Comparison of ENCODE assay signal across 13 cellular contexts in the genomic region with DNA sequence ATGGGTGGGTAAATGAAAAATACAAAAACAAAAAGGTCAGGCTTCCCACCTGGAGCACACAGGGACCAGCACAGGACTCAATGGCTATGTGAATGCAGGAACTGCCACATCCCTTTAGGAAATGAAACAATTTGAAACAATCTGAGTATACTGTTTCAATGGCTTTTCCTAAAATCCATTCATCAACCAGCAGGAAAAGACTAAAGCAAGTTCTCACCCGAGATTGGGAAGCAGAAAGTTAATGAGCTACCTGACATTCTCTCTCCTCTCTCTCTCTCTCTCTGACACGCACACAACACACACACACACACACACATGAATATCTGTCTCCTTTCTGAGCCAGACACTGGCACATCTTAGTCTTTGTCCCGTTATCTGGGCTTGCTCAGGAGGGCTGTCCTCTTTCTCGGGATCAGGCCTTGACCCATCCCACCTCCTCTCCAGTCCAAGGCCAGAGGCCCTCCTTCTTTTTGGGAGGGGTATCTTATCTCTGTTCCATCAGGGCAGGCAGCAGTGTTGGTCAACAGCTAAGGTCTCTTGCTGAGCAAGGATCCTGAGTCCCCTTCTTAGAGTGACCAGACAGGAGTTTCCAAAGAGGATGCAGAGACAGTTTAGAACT. TPM values are rescaled to one million over a fixed set of nuclear protein-coding genes. Genes with fewer than 3 reads are reported as not detected.
A peak's percentile ranks its signal among the peaks of the same experiment; 100 is the strongest.
DNase-seq lines count a peak whose midpoint lies in the region; ATAC-seq and TF ChIP-seq lines count a peak whose summit lies in the region.
"Had no signal": no experiment of that assay in that cellular context is flagged by ENCODE, and none has a peak within 500 bp of the region (broad histone marks: within the 10 kb centered on the region; RNA-seq: fewer than 3 reads in every experiment).

No MANE protein-coding gene starts in this region.

- H3K4me1 Mint-ChIP-seq in WTC11: peaks cover 55% of the 10 kb centered on the region
- H3K4me1 Mint-ChIP-seq in osteocyte (ENCODE audit: unreplicated experiment): peaks cover 34% of the 10 kb centered on the region
- H3K4me1 Mint-ChIP-seq in type B pancreatic cell (ENCODE audit: unreplicated experiment): peaks cover 20% of the 10 kb centered on the region
- H3K4me1 Mint-ChIP-seq in mesothelial cell of epicardium: peaks cover 25% of the 10 kb centered on the region

- no peak overlapping the region for H3K4me3 ChIP-seq in gastroesophageal sphincter
- no peak overlapping the region for H3K4me3 ChIP-seq in upper lobe of left lung

- H3K27ac Mint-ChIP-seq in WTC11 (peak overlapping the region; percentile 93), osteocyte (ENCODE audit: unreplicated experiment) (peak overlapping the region; percentile 95), type B pancreatic cell (no peak overlapping the region), mesothelial cell of epicardium (no peak overlapping the region)

- TF ChIP-seq EP300 in gastroesophageal sphincter (IDR thresholded peaks at IDR 0.05) (no peak), upper lobe of left lung (IDR thresholded peaks at IDR 0.05) (no peak)

- ATAC-seq in WTC11 (no peak), gastroesophageal sphincter (no peak), upper lobe of left lung (ENCODE audit: low FRiP score in 2 of 2) (no peak)

- TF ChIP-seq CTCF in WTC11 (IDR thresholded peaks at IDR 0.05) (no peak), gastroesophageal sphincter (IDR thresholded peaks at IDR 0.05) (no peak), osteocyte (IDR thresholded peaks at IDR 0.05) (no peak), upper lobe of left lung (IDR thresholded peaks at IDR 0.05) (no peak), type B pancreatic cell (conservative IDR thresholded peaks at IDR 0.05) (no peak), mesothelial cell of epicardium (IDR thresholded peaks at IDR 0.05; ENCODE audit: unreplicated experiment) (no peak)

- DNase-seq in WTC11 (ENCODE audit: low spot score) (no peak), osteocyte (ENCODE audit: extremely low spot score, unreplicated experiment) (no peak), upper lobe of left lung (no peak), NCI-H2107 treated with DMSO at 0.1 percent for 48 hours (lab: John Stamatoyannopoulos, UW; ENCODE audit: unreplicated experiment) (no peak), type B pancreatic cell (ENCODE audit: extremely low spot score, unreplicated experiment) (no peak), mesothelial cell of epicardium (ENCODE audit: low spot score in 2 of 2, unreplicated experiment in 2 of 2) (no peak)
- DNase-seq: COR-L47, NCI-H1048, NCI-H524 treated with DMSO at 0.1 percent for 48 hours, SHP77 had no signal

- CTCF ChIA-PET in WTC11 (lab: Charles Lee): interaction anchor here (1.3 to 4.1 kb wide), 5 partner anchors 13 to 103 kb away, joined by 3 to 36 read pairs (median 24); a partner anchor contains a TSS

- peaks cover 19 to 40% (median 20%) of the 10 kb centered on the region in 3 donors for H3K4me1 ChIP-seq in gastroesophageal sphincter
- peaks cover 41 to 53% (median 46%) of the 10 kb centered on the region in 4 donors for H3K4me1 ChIP-seq in upper lobe of left lung

- H3K36me3 ChIP-seq in gastroesophageal sphincter: no peaks in the 10 kb centered on the region
- H3K36me3 ChIP-seq in upper lobe of left lung: no peaks in the 10 kb centered on the region

- no peaks in the 10 kb centered on the region for H3K9me3 ChIP-seq in gastroesophageal sphincter
- H3K9me3 ChIP-seq in upper lobe of left lung: no peaks in the 10 kb centered on the region

- H3K27ac ChIP-seq in gastroesophageal sphincter: peak overlapping the region; percentile 75 to 93 (median 87)
- peak overlapping the region; percentile 77 to 87 (median 82) for H3K27ac ChIP-seq in upper lobe of left lung

- POLR2A ChIA-PET in WTC11 (lab: Charles Lee): no interaction called here

- TF ChIP-seq POLR2A in gastroesophageal sphincter (IDR thresholded peaks at IDR 0.05) (no peak), upper lobe of left lung (IDR thresholded peaks at IDR 0.05) (no peak)

- peaks cover 3% of the 10 kb centered on the region; the same call in 1 of the 2 replicates for H3K36me3 Mint-ChIP-seq in WTC11
- no peaks in the 10 kb centered on the region for H3K36me3 Mint-ChIP-seq in osteocyte (ENCODE audit: unreplicated experiment)
- H3K36me3 Mint-ChIP-seq in type B pancreatic cell: no peaks in the 10 kb centered on the region
- H3K36me3 Mint-ChIP-seq in mesothelial cell of epicardium: no peaks in the 10 kb centered on the region

- H3K27me3 Mint-ChIP-seq in WTC11 (ENCODE audit: low read depth) (no peaks in the 10 kb centered on the region), osteocyte (ENCODE audit: unreplicated experiment) (no peaks in the 10 kb centered on the region), type B pancreatic cell (peaks cover 6% of the 10 kb centered on the region), mesothelial cell of epicardium (ENCODE audit: low read depth) (no peaks in the 10 kb centered on the region)

- H3K9me3 Mint-ChIP-seq in WTC11 (peaks cover 4% of the 10 kb centered on the region), osteocyte (ENCODE audit: unreplicated experiment) (no peaks in the 10 kb centered on the region), type B pancreatic cell (no peaks in the 10 kb centered on the region), mesothelial cell of epicardium (no peaks in the 10 kb centered on the region)

- H3K27me3 ChIP-seq in gastroesophageal sphincter: no peaks in the 10 kb centered on the region
- H3K27me3 ChIP-seq in upper lobe of left lung: no peaks in the 10 kb centered on the region

- no peak overlapping the region for H3K4me3 Mint-ChIP-seq in WTC11
- no peak overlapping the region for H3K4me3 Mint-ChIP-seq in osteocyte (ENCODE audit: unreplicated experiment)
- H3K4me3 Mint-ChIP-seq in type B pancreatic cell: no peak overlapping the region
- H3K4me3 Mint-ChIP-seq in mesothelial cell of epicardium: no peak overlapping the region

- WGBS in gastroesophageal sphincter (ENCODE audit: low coverage in 1 of 2), 2 donors: 26 to 40% methylated on average over 4 of the region's 4 CpGs
- 52 to 70% methylated on average over 4 of the region's 4 CpGs for WGBS in upper lobe of left lung, 2 donors

TF ChIP-seq in WTC11, 78 proteins besides CTCF, POLR2A, EP300 and RAD21 (continues in another document):
- TF ChIP-seq, protein P1, sequence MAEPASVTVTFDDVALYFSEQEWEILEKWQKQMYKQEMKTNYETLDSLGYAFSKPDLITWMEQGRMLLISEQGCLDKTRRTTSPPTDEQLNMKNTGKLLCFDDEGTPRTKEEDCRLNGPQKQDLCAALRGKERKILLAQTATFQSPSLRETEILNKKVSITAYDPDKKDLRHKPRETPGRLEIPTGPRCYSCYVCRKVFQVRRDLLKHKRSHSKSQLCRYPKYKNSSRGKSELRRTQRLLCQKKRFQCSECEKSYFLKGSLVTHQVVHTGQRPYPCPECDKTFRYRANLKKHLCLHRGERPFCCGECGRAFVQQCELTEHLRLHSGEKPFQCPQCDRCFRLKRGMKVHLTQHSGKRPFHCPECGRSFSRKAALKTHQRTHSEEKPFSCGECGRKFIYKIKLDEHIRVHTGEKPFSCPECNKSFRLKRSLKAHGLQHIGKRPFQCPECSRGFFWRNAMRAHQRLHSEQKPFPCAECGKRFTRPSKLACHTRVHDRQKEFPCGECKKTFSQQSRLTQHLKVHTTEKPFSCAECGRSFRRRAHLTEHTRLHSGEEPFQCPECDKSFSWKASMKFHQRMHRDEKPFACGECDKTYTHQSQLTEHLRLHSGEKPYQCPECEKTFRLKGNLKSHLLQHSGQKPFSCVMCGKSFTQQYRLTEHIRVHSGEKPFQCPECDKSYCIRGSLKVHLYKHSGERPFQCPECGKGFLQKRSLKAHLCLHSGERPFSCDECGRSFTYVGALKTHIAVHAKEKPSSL (CRISPR knock-in tag; conservative IDR thresholded peaks at IDR 0.05): no peak
- TF ChIP-seq ZBTB21 (CRISPR knock-in tag; IDR thresholded peaks at IDR 0.05; ENCODE audit: borderline replicate concordance) (no peak), ZNF317 (CRISPR knock-in tag; IDR thresholded peaks at IDR 0.05; ENCODE audit: borderline replicate concordance, low read depth) (no peak), TCF7 (CRISPR knock-in tag; IDR thresholded peaks at IDR 0.05; ENCODE audit: low read depth) (no peak)
- TF ChIP-seq, protein P2, sequence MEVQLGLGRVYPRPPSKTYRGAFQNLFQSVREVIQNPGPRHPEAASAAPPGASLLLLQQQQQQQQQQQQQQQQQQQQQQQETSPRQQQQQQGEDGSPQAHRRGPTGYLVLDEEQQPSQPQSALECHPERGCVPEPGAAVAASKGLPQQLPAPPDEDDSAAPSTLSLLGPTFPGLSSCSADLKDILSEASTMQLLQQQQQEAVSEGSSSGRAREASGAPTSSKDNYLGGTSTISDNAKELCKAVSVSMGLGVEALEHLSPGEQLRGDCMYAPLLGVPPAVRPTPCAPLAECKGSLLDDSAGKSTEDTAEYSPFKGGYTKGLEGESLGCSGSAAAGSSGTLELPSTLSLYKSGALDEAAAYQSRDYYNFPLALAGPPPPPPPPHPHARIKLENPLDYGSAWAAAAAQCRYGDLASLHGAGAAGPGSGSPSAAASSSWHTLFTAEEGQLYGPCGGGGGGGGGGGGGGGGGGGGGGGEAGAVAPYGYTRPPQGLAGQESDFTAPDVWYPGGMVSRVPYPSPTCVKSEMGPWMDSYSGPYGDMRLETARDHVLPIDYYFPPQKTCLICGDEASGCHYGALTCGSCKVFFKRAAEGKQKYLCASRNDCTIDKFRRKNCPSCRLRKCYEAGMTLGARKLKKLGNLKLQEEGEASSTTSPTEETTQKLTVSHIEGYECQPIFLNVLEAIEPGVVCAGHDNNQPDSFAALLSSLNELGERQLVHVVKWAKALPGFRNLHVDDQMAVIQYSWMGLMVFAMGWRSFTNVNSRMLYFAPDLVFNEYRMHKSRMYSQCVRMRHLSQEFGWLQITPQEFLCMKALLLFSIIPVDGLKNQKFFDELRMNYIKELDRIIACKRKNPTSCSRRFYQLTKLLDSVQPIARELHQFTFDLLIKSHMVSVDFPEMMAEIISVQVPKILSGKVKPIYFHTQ (CRISPR knock-in tag; IDR thresholded peaks at IDR 0.05): no peak

RNA-seq across cellular contexts. Expression of a gene that starts 11.6 kb away (rescaled TPM):
- total RNA-seq in WTC11 (2021): 70.6 to 88.4 TPM (median 71.2 TPM) in 3 replicates
- total RNA-seq in gastroesophageal sphincter: 100 to 1,000 TPM; 164 to 225 (median 179) TPM
- total RNA-seq in osteocyte: 78.9 and 79.9 TPM in 2 replicates
- total RNA-seq in upper lobe of left lung: 100 to 1,000 TPM; 185 to 291 (median 242) TPM
- total RNA-seq in type B pancreatic cell (ENCODE audit: low replicate concordance): 53.8 and 73.2 TPM in 2 replicates
- total RNA-seq in mesothelial cell of epicardium: 43.6 to 47.5 TPM (median 47.2 TPM) in 3 replicates

RNA-seq across cellular contexts. Expression of a gene that starts 25.2 kb away (rescaled TPM):
- total RNA-seq in WTC11 (2021) (134 to 140 TPM (median 137 TPM) in 3 replicates), gastroesophageal sphincter (1 to 10 TPM in 3 of 4 donors, under 1 TPM in 1; 0.81 to 6.7 (median 3.2) TPM), osteocyte (3.9 and 5.2 TPM in 2 replicates), upper lobe of left lung (100 to 1,000 TPM in 2 of 6 donors, 10 to 100 TPM in 4; 44.5 to 262 (median 90.6) TPM), type B pancreatic cell (ENCODE audit: low replicate concordance) (18.4 and 21.6 TPM in 2 replicates), mesothelial cell of epicardium (10.6 to 12.7 TPM (median 11.0 TPM) in 3 replicates)

RNA-seq across cellular contexts. Expression of a gene that starts 49.4 kb away (rescaled TPM):
- total RNA-seq in WTC11 (2021) (not detected in 3 replicates), gastroesophageal sphincter (not detected), osteocyte (not detected in 2 replicates), upper lobe of left lung (not detected), type B pancreatic cell (ENCODE audit: low replicate concordance) (not detected in 2 replicates), mesothelial cell of epicardium (not detected in 3 replicates)
- total RNA-seq: HT-29, myocyte had no signal

Comparison
In these comparisons a context has a peak if more than half of its experiments do, and no peak if none do; other contexts are left out.
1. H3K27ac Mint-ChIP-seq: peak in WTC11 (single experiment) and osteocyte (single experiment); none in type B pancreatic cell (single experiment) and mesothelial cell of epicardium (single experiment).